In genomic region chr17:77189148-77189547, GRCh38 we compare ENCODE assay signal across 12 cellular contexts. TPM values are rescaled to one million over a fixed set of nuclear protein-coding genes. Genes with fewer than 3 reads are reported as not detected.
DNase-seq lines count a peak whose midpoint lies in the region; ATAC-seq, FAIRE-seq and TF ChIP-seq lines count a peak whose summit lies in the region.
"Had no signal": no experiment of that assay in that cellular context is flagged by ENCODE, and none has a peak within 500 bp of the region (broad histone marks: within the 10 kb centered on the region; RNA-seq: fewer than 3 reads in every experiment).

No MANE protein-coding gene starts in this region.

- H3K27me3 ChIP-seq in thymus (ENCODE audit: control insufficient read depth, insufficient read depth): no peaks in the 10 kb centered on the region

- intact Hi-C loops in activated naive CD4-positive, alpha-beta T cell treated with anti-CD3 and anti-CD28 coated beads for 36 hours (cut with micrococcal nuclease): loop anchor here (1.0 to 5.0 kb wide), 2 partner anchors 49 to 92 kb away; partner anchors contain the start of gene SEC14L1

- H3K36me3 Mint-ChIP-seq in activated naive CD4-positive, alpha-beta T cell treated with anti-CD3 and anti-CD28 coated beads for 36 hours (ENCODE audit: low read depth): peaks cover 11% of the 10 kb centered on the region
- H3K36me3 Mint-ChIP-seq in activated T-helper 17 cell treated with anti-CD3 and anti-CD28 coated beads, Interleukin-2, amount 50 U/mL, for 72 hours (ENCODE audit: low read depth): peaks cover 43% of the 10 kb centered on the region

- no peak overlapping the region for H3K4me3 ChIP-seq in thymus (ENCODE audit: low read length)

- peaks cover 20% of the 10 kb centered on the region for H3K36me3 ChIP-seq in thymus (ENCODE audit: control insufficient read depth, insufficient read depth)

- H3K9me3 Mint-ChIP-seq in activated naive CD4-positive, alpha-beta T cell treated with anti-CD3 and anti-CD28 coated beads for 36 hours: no peaks in the 10 kb centered on the region
- H3K9me3 Mint-ChIP-seq in activated T-helper 17 cell treated with anti-CD3 and anti-CD28 coated beads, Interleukin-2, amount 50 U/mL, for 72 hours: no peaks in the 10 kb centered on the region

- peak overlapping the region; percentile 80 for H3K27ac Mint-ChIP-seq in activated naive CD4-positive, alpha-beta T cell treated with anti-CD3 and anti-CD28 coated beads for 36 hours
- peak overlapping the region; percentile 84 for H3K27ac Mint-ChIP-seq in activated T-helper 17 cell treated with anti-CD3 and anti-CD28 coated beads, Interleukin-2, amount 50 U/mL, for 72 hours

- FAIRE-seq in H54 (lab: Jason Lieb, UNC): no peak
- FAIRE-seq: endometrium had no signal

- H3K4me1 Mint-ChIP-seq in activated naive CD4-positive, alpha-beta T cell treated with anti-CD3 and anti-CD28 coated beads for 36 hours (ENCODE audit: low read depth): peaks cover 20% of the 10 kb centered on the region
- peaks cover 20% of the 10 kb centered on the region for H3K4me1 Mint-ChIP-seq in activated T-helper 17 cell treated with anti-CD3 and anti-CD28 coated beads, Interleukin-2, amount 50 U/mL, for 72 hours

- 60% methylated on average over 2 of the region's 2 CpGs for WGBS in thymus

- TF ChIP-seq POLR2A in H54 (IDR thresholded peaks at IDR 0.05; ENCODE audit: low read depth, low read length): no peak

- DNase-seq in activated naive CD4-positive, alpha-beta T cell treated with anti-CD3 and anti-CD28 coated beads for 36 hours: peak; percentile 81
- no peak for DNase-seq in activated naive CD4-positive, alpha-beta T cell treated with anti-CD3 and anti-CD28 coated beads, Interleukin-2, amount 50 U/mL, for 16 hours
- DNase-seq in retina: no peak
- DNase-seq in H54 (ENCODE audit: insufficient read length, low spot score): no peak
- DNase-seq in islet precursor cell: no peak
- DNase-seq: AML-193, NCI-H1092 treated with DMSO at 0.1 percent for 48 hours had no signal

- CTCF ChIA-PET in activated naive CD4-positive, alpha-beta T cell treated with anti-CD3 and anti-CD28 coated beads for 36 hours (lab: Charles Lee): no interaction called here

- peak; percentile 64 for ATAC-seq in HG03159 (IDR thresholded peaks at IDR 0.05; ENCODE audit: unreplicated experiment)
- peak; percentile 91 for ATAC-seq in activated T-helper 17 cell treated with anti-CD3 and anti-CD28 coated beads, Interleukin-2, amount 50 U/mL, for 72 hours (replicated peaks)
- ATAC-seq: Right ventricle myocardium inferior had no signal

- peak overlapping the region; percentile 32 for H3K27ac ChIP-seq in thymus (ENCODE audit: low read depth)

- no peaks in the 10 kb centered on the region for H3K9me3 ChIP-seq in thymus (ENCODE audit: control insufficient read depth)

- H3K4me3 Mint-ChIP-seq in activated naive CD4-positive, alpha-beta T cell treated with anti-CD3 and anti-CD28 coated beads for 36 hours: peak overlapping the region; percentile 17
- peak overlapping the region; percentile 65 for H3K4me3 Mint-ChIP-seq in activated T-helper 17 cell treated with anti-CD3 and anti-CD28 coated beads, Interleukin-2, amount 50 U/mL, for 72 hours

- peaks cover 6% of the 10 kb centered on the region for H3K4me1 ChIP-seq in thymus (ENCODE audit: control insufficient read depth, insufficient read depth, low read length)

- H3K27me3 Mint-ChIP-seq in activated naive CD4-positive, alpha-beta T cell treated with anti-CD3 and anti-CD28 coated beads for 36 hours (ENCODE audit: low read depth): no peaks in the 10 kb centered on the region
- no peaks in the 10 kb centered on the region for H3K27me3 Mint-ChIP-seq in activated T-helper 17 cell treated with anti-CD3 and anti-CD28 coated beads, Interleukin-2, amount 50 U/mL, for 72 hours

RNA-seq across cellular contexts. Expression of gene SEC14L1, which starts 48.4 kb away (rescaled TPM):
- total RNA-seq in activated naive CD4-positive, alpha-beta T cell treated with anti-CD3 and anti-CD28 coated beads for 36 hours: 10 to 100 TPM; 39.6 to 42.5 TPM
- 10 to 100 TPM; 89.3 to 98.4 TPM for total RNA-seq in activated T-helper 17 cell treated with anti-CD3 and anti-CD28 coated beads, Interleukin-2, amount 50 U/mL, for 72 hours
- polyA plus RNA-seq in thymus: 28.7 TPM
